Comparison of ENCODE assay signal across 20 cellular contexts in genomic region chr2:117714761-117715160, GRCh38.
DNase-seq lines count a peak whose midpoint lies in the region; ATAC-seq and TF ChIP-seq lines count a peak whose summit lies in the region.
"Had no signal": no experiment of that assay in that cellular context is flagged by ENCODE, and none has a peak within 500 bp of the region (broad histone marks: within the 10 kb centered on the region; RNA-seq: fewer than 3 reads in every experiment).

No MANE protein-coding gene starts in this region.

- no peaks in the 10 kb centered on the region for H3K36me3 ChIP-seq in Karpas-422 (ENCODE audit: insufficient read depth, low read length)
- H3K36me3 ChIP-seq in mucosa of descending colon (ENCODE audit: low read depth), result no peaks in the 10 kb centered on the region
- H3K36me3 ChIP-seq: BLaER1 had no signal

- H3K27me3 ChIP-seq in Karpas-422 (ENCODE audit: low read length), result no peaks in the 10 kb centered on the region
- H3K27me3 ChIP-seq: BLaER1 had no signal

- DNase-seq in Karpas-422, result peak; percentile 49
- peak; percentile 78 to 82 for DNase-seq in NCI-H526 (lab: John Stamatoyannopoulos, UW)
- peak; percentile 24 for DNase-seq in SK-MEL-5 (ENCODE audit: low read depth, low spot score)
- peak; percentile 68 for DNase-seq in putamen (ENCODE audit: low spot score)
- no peak for DNase-seq in activated gamma-delta T cell (lab: John Stamatoyannopoulos, UW)
- DNase-seq in mucosa of descending colon, result no peak
- no peak for DNase-seq in NCI-H128 (lab: John Stamatoyannopoulos, UW; ENCODE audit: unreplicated experiment)
- DNase-seq: CD4-positive, CD25-positive, alpha-beta regulatory T cell; CD8-positive, alpha-beta T cell; DMS 273 treated with DMSO at 0.1 percent for 48 hours; DMS79; EL; GDM1; GM23248; H7; HCEC 1CT had no signal

- no peak overlapping the region for H3K27ac ChIP-seq in Karpas-422 (ENCODE audit: low read length)
- H3K27ac ChIP-seq: BLaER1, C4-2B, GM23248 had no signal

- no peak overlapping the region for H3K9ac ChIP-seq in Karpas-422 (ENCODE audit: low read length)
- H3K9ac ChIP-seq: BLaER1, GM23248 had no signal

- H3K4me2 ChIP-seq in Karpas-422 (ENCODE audit: low read depth, low read length, poor library complexity, severe bottlenecking), result peak overlapping the region; percentile 31
- H3K4me2 ChIP-seq: BLaER1 had no signal

- no peak overlapping the region for H2AFZ ChIP-seq in Karpas-422 (ENCODE audit: low read length)
- H2AFZ ChIP-seq: GM23248 had no signal

- in situ Hi-C loops in SK-MEL-5 (cut with HindIII; ENCODE audit: low pct_unique_long_range_greater_than_20kb, low sequenced_read_pairs), result no loop called here

- H3K4me3 ChIP-seq in Karpas-422 (ENCODE audit: low read length) (peak overlapping the region; percentile 2; the same call in 1 of the 2 replicates), mucosa of descending colon (no peak overlapping the region)
- H3K4me3 ChIP-seq: BLaER1, GM12878, GM23248 had no signal

- H3K79me2 ChIP-seq in Karpas-422 (ENCODE audit: low read length), result no peaks in the 10 kb centered on the region

- no peaks in the 10 kb centered on the region for H3K9me2 ChIP-seq in Karpas-422 (replicated peaks; ENCODE audit: insufficient read depth, low read length)

- H3K9me3 ChIP-seq in Karpas-422 (ENCODE audit: low read length), result no peaks in the 10 kb centered on the region
- no peaks in the 10 kb centered on the region for H3K9me3 ChIP-seq in mucosa of descending colon
- H3K9me3 ChIP-seq: BLaER1 had no signal

- H3K4me1 ChIP-seq in Karpas-422 (ENCODE audit: low read length) (peaks cover 36% of the 10 kb centered on the region), mucosa of descending colon (ENCODE audit: low read depth) (no peaks in the 10 kb centered on the region)

- no peaks in the 10 kb centered on the region for H4K20me1 ChIP-seq in Karpas-422 (ENCODE audit: insufficient read depth, low read depth, low read length)
- H4K20me1 ChIP-seq: BLaER1 had no signal

- ATAC-seq in mucosa of descending colon (no peak), GM18873 (IDR thresholded peaks at IDR 0.05; ENCODE audit: low FRiP score, unreplicated experiment) (no peak)
- ATAC-seq: CD8-positive, alpha-beta T cell; GM12878 had no signal

- intact Hi-C loops in mucosa of descending colon (cut with DNase I, micrococcal nuclease), result no loop called here

- no peak for TF ChIP-seq CTCF in mucosa of descending colon (IDR thresholded peaks at IDR 0.05)

Comparison
In these comparisons a context has a peak if more than half of its experiments do, and no peak if none do; other contexts are left out.
1. DNase-seq: peak in Karpas-422 (single experiment), NCI-H526 (2 of 2), SK-MEL-5 (single experiment) and putamen (single experiment); none in activated gamma-delta T cell (single experiment), mucosa of descending colon (0 of 3) and NCI-H128 (single experiment).